In genomic region chr1:43587001-43587400, GRCh38 we compare ENCODE assay signal across 15 cellular contexts. TPM values are rescaled to one million over a fixed set of nuclear protein-coding genes. Genes with fewer than 3 reads are reported as not detected.
DNase-seq lines count a peak whose midpoint lies in the region; ATAC-seq and TF ChIP-seq lines count a peak whose summit lies in the region.
"Had no signal": no experiment of that assay in that cellular context is flagged by ENCODE, and none has a peak within 500 bp of the region (broad histone marks: within the 10 kb centered on the region; RNA-seq: fewer than 3 reads in every experiment).

No MANE protein-coding gene starts in this region.

- intact Hi-C loops in upper lobe of right lung (cut with DNase I), result no loop called here

- no peak overlapping the region for H3K4me3 Mint-ChIP-seq in chondrocyte (ENCODE audit: unreplicated experiment)
- H3K4me3 Mint-ChIP-seq: CD4-positive, alpha-beta T cell had no signal

- ATAC-seq in RWPE2 (ENCODE audit: low read depth) (no peak), upper lobe of right lung (no peak)

- H3K4me3 ChIP-seq in RWPE2 (ENCODE audit: severe bottlenecking), result no peak overlapping the region
- no peak overlapping the region for H3K4me3 ChIP-seq in upper lobe of right lung
- H3K4me3 ChIP-seq: PC-9 had no signal

- H3K36me3 Mint-ChIP-seq in chondrocyte (ENCODE audit: low read depth), result peaks cover 3% of the 10 kb centered on the region

- H3K27ac ChIP-seq in RWPE2 (ENCODE audit: poor library complexity, severe bottlenecking) (peak overlapping the region; percentile 25), upper lobe of right lung (peak overlapping the region; percentile 18)
- H3K27ac ChIP-seq: PC-9 had no signal

- H3K4me1 Mint-ChIP-seq in chondrocyte (ENCODE audit: low read depth), result peaks cover 20% of the 10 kb centered on the region

- H3K4me1 ChIP-seq in RWPE2 (ENCODE audit: insufficient read depth, poor library complexity, severe bottlenecking), result peaks cover 28% of the 10 kb centered on the region
- no peaks in the 10 kb centered on the region for H3K4me1 ChIP-seq in upper lobe of right lung

- H3K36me3 ChIP-seq in RWPE2 (ENCODE audit: low read depth), result peaks cover 93% of the 10 kb centered on the region
- H3K36me3 ChIP-seq in upper lobe of right lung, result no peaks in the 10 kb centered on the region

- H3K27me3 ChIP-seq in RWPE2 (ENCODE audit: insufficient read depth, poor library complexity, severe bottlenecking), result no peaks in the 10 kb centered on the region
- no peaks in the 10 kb centered on the region for H3K27me3 ChIP-seq in upper lobe of right lung

- TF ChIP-seq CTCF in RWPE2 (IDR thresholded peaks at IDR 0.05; ENCODE audit: poor library complexity, severe bottlenecking) (no peak), chondrocyte (IDR thresholded peaks at IDR 0.05) (no peak), upper lobe of right lung (IDR thresholded peaks at IDR 0.05) (no peak)

- H3K9me3 ChIP-seq in RWPE2 (ENCODE audit: severe bottlenecking), result no peaks in the 10 kb centered on the region
- no peaks in the 10 kb centered on the region for H3K9me3 ChIP-seq in upper lobe of right lung

- H3K9me3 Mint-ChIP-seq in chondrocyte (ENCODE audit: low read depth), result no peaks in the 10 kb centered on the region
- H3K9me3 Mint-ChIP-seq: CD4-positive, alpha-beta T cell had no signal

- H3K27ac Mint-ChIP-seq in chondrocyte (ENCODE audit: unreplicated experiment), result peak overlapping the region; percentile 33
- H3K27ac Mint-ChIP-seq: CD4-positive, alpha-beta T cell had no signal

- DNase-seq in RWPE2 (ENCODE audit: low spot score) (no peak), chondrocyte (ENCODE audit: low spot score) (no peak), myocyte (ENCODE audit: low read depth) (peak; percentile 61), upper lobe of right lung (no peak), GM19238 (ENCODE audit: insufficient read length, low spot score) (no peak)
- no peak for DNase-seq in stimulated activated CD4-positive, alpha-beta T cell treated with anti-CD3 and anti-CD28 coated beads, Interleukin-2, amount 100 ng/mL, for 48 hours
- no peak for DNase-seq in activated CD4-positive, alpha-beta T cell treated with anti-CD3 and anti-CD28 coated beads, Interleukin-2, amount 50 U/mL, for 1 hour
- DNase-seq: AML-193; CD4-positive, alpha-beta T cell; GF-D8; KBM-7; NCI-H1092; NCI-H446 treated with DMSO at 0.1 percent for 48 hours; NCI-H774 had no signal

- no peaks in the 10 kb centered on the region for H3K27me3 Mint-ChIP-seq in chondrocyte (ENCODE audit: low read depth)
- H3K27me3 Mint-ChIP-seq: CD4-positive, alpha-beta T cell had no signal

RNA-seq across cellular contexts. Expression of gene PTPRF, which starts 56.3 kb away (rescaled TPM):
- 54.6 to 66.7 TPM (median 62.0 TPM) in 3 replicates for total RNA-seq in chondrocyte
- 7.8 and 9.9 TPM in 2 replicates for total RNA-seq in myocyte
- 91.9 TPM for polyA plus RNA-seq in myocyte (2012)
- 199 TPM for total RNA-seq in upper lobe of right lung
